ENCODE assay signal across 9 cellular contexts in the genomic region with DNA sequence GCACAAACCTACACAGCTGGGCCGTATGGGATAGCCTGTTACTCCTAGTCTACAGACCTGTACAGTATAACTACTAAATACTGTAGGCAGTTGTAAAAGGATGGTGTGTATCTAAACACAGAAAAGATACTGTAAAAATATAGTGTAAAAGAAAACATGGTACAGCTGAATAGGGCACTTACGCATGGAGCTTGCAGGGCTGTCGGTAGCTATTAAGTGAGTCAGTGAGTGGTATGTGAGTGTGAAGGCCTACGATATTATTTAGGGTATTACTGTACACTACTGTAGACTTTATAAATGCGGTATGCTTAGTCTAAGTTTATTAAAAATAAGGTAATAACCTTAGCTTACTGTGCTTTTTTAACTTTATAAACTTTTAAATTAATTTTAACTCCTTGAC. TPM values are rescaled to one million over a fixed set of nuclear protein-coding genes. Genes with fewer than 3 reads are reported as not detected.
DNase-seq lines count a peak whose midpoint lies in the region; ATAC-seq and TF ChIP-seq lines count a peak whose summit lies in the region.
"Had no signal": no experiment of that assay in that cellular context is flagged by ENCODE, and none has a peak within 500 bp of the region (broad histone marks: within the 10 kb centered on the region; RNA-seq: fewer than 3 reads in every experiment).

No MANE protein-coding gene starts in this region.

- H3K27ac ChIP-seq in CD4-positive, alpha-beta T cell (ENCODE audit: low read depth, low read length), result no peak overlapping the region
- no peak overlapping the region for H3K27ac ChIP-seq in duodenal mucosa (ENCODE audit: low read depth, low read length)
- H3K27ac ChIP-seq in neural progenitor cell, result no peak overlapping the region

- H4K20me1 ChIP-seq in neural progenitor cell (ENCODE audit: low read depth), result peaks cover 4% of the 10 kb centered on the region

- intact Hi-C loops in CD4-positive, alpha-beta T cell (cut with DNase I, micrococcal nuclease), result loop anchor here (5.0 to 10.0 kb wide), 8 partner anchors 552 to 1788 kb away; a partner anchor contains a TSS

- no peak for DNase-seq in CD4-positive, alpha-beta T cell
- DNase-seq in NT2/D1 (ENCODE audit: low read depth, low spot score), result no peak
- DNase-seq in neural progenitor cell (ENCODE audit: low spot score), result no peak
- no peak for DNase-seq in ureter (ENCODE audit: low spot score)
- DNase-seq in central memory CD4-positive, alpha-beta T cell, result no peak
- DNase-seq: T-helper 9 cell had no signal

- H3K9ac ChIP-seq in NT2/D1 (ENCODE audit: insufficient read length, low read depth) (peak overlapping the region; percentile 97), duodenal mucosa (ENCODE audit: low read depth in 1 of 2, low read length in 2 of 2) (no peak overlapping the region), neural progenitor cell (no peak overlapping the region)

- H3K9me3 Mint-ChIP-seq in CD4-positive, alpha-beta T cell, result no peaks in the 10 kb centered on the region
- no peaks in the 10 kb centered on the region for H3K9me3 Mint-ChIP-seq in neural progenitor cell

- H3K4me1 Mint-ChIP-seq in CD4-positive, alpha-beta T cell (ENCODE audit: low read depth), result peaks cover 57% of the 10 kb centered on the region
- H3K4me1 Mint-ChIP-seq in neural progenitor cell, result peaks cover 19% of the 10 kb centered on the region

- H3K36me3 ChIP-seq in NT2/D1 (ENCODE audit: insufficient read depth, insufficient read length, low read length) (peaks cover 29% of the 10 kb centered on the region), duodenal mucosa (ENCODE audit: control insufficient read depth in 1 of 2, insufficient read depth in 2 of 2, low read length in 2 of 2) (peaks cover 0 to 9% of the 10 kb centered on the region in 2 donors), neural progenitor cell (no peaks in the 10 kb centered on the region)

- POLR2A ChIA-PET in CD4-positive, alpha-beta T cell (lab: Charles Lee), result interaction anchor here (0.8 to 2.8 kb wide), 4 partner anchors 12 to 668 kb away, joined by 3 to 12 read pairs (median 4); a partner anchor contains a TSS

- no peak overlapping the region for H2AFZ ChIP-seq in neural progenitor cell (replicated peaks)

- H3K36me3 Mint-ChIP-seq in CD4-positive, alpha-beta T cell (ENCODE audit: low read depth), result peaks cover 26% of the 10 kb centered on the region
- no peaks in the 10 kb centered on the region for H3K36me3 Mint-ChIP-seq in neural progenitor cell

- no peaks in the 10 kb centered on the region for H3K9me3 ChIP-seq in CD4-positive, alpha-beta T cell (ENCODE audit: control insufficient read depth, low read length)
- no peaks in the 10 kb centered on the region for H3K9me3 ChIP-seq in NT2/D1 (ENCODE audit: insufficient read depth, low read length)
- H3K9me3 ChIP-seq in duodenal mucosa (ENCODE audit: control insufficient read depth in 1 of 2, low read length in 2 of 2), result no peaks in the 10 kb centered on the region
- H3K9me3 ChIP-seq in neural progenitor cell (ENCODE audit: low read depth), result no peaks in the 10 kb centered on the region

- H3K4me2 ChIP-seq in neural progenitor cell, result peak overlapping the region; percentile 94

- CTCF ChIA-PET in CD4-positive, alpha-beta T cell (lab: Charles Lee), result no interaction called here

- no peaks in the 10 kb centered on the region for H3K27me3 ChIP-seq in CD4-positive, alpha-beta T cell (ENCODE audit: control insufficient read depth, insufficient read depth, low read length)
- H3K27me3 ChIP-seq in NT2/D1 (ENCODE audit: insufficient read depth, insufficient read length) (no peaks in the 10 kb centered on the region), duodenal mucosa (ENCODE audit: control insufficient read depth in 1 of 2, insufficient read depth in 2 of 2, low read length in 2 of 2) (no peaks in the 10 kb centered on the region), neural progenitor cell (no peaks in the 10 kb centered on the region)

- H3K27me3 Mint-ChIP-seq in CD4-positive, alpha-beta T cell, result no peaks in the 10 kb centered on the region
- no peaks in the 10 kb centered on the region for H3K27me3 Mint-ChIP-seq in neural progenitor cell (ENCODE audit: insufficient read depth, low read depth)

- no peak for TF ChIP-seq CTCF in CD4-positive, alpha-beta T cell (IDR thresholded peaks at IDR 0.05)
- TF ChIP-seq CTCF in neural progenitor cell (IDR thresholded peaks at IDR 0.05), result no peak

- H3K27ac Mint-ChIP-seq in CD4-positive, alpha-beta T cell, result peak overlapping the region; percentile 91
- H3K27ac Mint-ChIP-seq in neural progenitor cell, result no peak overlapping the region

- no peaks in the 10 kb centered on the region for H3F3A ChIP-seq in neural progenitor cell (ENCODE audit: low read depth)

- H3K4me3 ChIP-seq in NT2/D1 (ENCODE audit: insufficient read length, low read depth) (peak overlapping the region; percentile 91), duodenal mucosa (ENCODE audit: low read depth in 1 of 2, low read length in 2 of 2) (peak overlapping the region; percentile 91 to 99), neural progenitor cell (peak overlapping the region; percentile 70)

- H3K4me3 Mint-ChIP-seq in CD4-positive, alpha-beta T cell, result peak overlapping the region; percentile 94
- H3K4me3 Mint-ChIP-seq in neural progenitor cell, result peak overlapping the region; percentile 97

- H3K4me1 ChIP-seq in NT2/D1 (ENCODE audit: insufficient read depth, insufficient read length) (no peaks in the 10 kb centered on the region), duodenal mucosa (ENCODE audit: control insufficient read depth in 1 of 2, insufficient read depth in 2 of 2, low read length in 2 of 2) (peaks cover 13 to 16% of the 10 kb centered on the region in 2 donors), neural progenitor cell (peaks cover 11% of the 10 kb centered on the region)

- H3K79me2 ChIP-seq in neural progenitor cell (ENCODE audit: low read depth), result peaks cover 73% of the 10 kb centered on the region

- no peak for ATAC-seq in CD4-positive, alpha-beta T cell (ENCODE audit: poor library complexity)
- no peak for ATAC-seq in HG02610 (IDR thresholded peaks at IDR 0.05; ENCODE audit: unreplicated experiment)
- ATAC-seq in GM18517 (IDR thresholded peaks at IDR 0.05; ENCODE audit: unreplicated experiment), result no peak

RNA-seq across cellular contexts. Expression of a gene that starts 1.2 kb away (rescaled TPM):
- total RNA-seq in CD4-positive, alpha-beta T cell, result 10 to 100 TPM; 16.3 to 17.3 TPM
- 41.3 and 57.4 TPM in 2 replicates for total RNA-seq in neural progenitor cell (ENCODE audit: low replicate concordance)
- 20.9 TPM for total RNA-seq in ureter
